Comparison of ENCODE assay signal across 1 cellular context in the genomic region with DNA sequence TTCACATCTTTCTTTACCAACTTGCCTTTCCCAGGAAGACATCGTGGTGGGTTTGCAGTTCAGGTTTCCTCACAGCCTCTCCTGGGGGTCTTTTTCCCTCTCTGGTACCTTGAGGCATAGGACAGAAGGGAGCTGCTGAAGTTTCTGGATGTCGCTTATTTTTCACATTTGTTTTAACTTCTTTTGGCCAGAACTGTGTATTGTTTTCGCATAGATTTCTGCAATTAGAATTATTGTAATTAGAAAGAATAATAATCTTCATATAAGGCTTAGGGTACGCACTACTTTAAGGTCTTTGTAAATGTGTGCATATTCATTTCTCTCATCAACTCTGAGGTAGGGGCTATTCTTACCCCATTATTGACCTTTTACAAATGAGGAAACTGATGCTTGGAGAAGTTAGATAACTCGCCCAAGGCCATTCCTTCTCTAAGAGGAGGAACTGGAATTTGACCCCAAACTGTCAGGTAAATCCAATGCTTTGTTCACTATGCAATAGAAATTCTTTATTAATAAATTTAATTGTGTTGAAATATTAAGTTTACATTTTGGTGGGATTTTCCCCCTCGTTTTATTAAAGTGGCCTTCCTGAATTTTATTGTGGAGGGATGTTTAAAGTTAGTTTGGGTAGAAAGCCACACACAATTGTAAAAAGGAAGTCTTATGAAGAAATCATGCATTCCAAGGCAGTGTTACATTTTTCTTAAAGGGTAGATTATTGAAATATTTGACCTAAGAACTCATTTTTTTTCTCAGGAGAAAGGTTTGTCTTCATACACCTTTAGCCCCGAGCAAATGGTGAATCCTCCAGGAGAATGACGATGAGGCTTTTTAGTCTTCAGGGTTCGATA.
TF ChIP-seq lines count a peak whose summit lies in the region.

No MANE protein-coding gene starts in this region.

TF ChIP-seq in liver, 16 proteins besides CTCF, POLR2A, EP300 and RAD21 (continued from another document):
- TF ChIP-seq, protein P1, sequence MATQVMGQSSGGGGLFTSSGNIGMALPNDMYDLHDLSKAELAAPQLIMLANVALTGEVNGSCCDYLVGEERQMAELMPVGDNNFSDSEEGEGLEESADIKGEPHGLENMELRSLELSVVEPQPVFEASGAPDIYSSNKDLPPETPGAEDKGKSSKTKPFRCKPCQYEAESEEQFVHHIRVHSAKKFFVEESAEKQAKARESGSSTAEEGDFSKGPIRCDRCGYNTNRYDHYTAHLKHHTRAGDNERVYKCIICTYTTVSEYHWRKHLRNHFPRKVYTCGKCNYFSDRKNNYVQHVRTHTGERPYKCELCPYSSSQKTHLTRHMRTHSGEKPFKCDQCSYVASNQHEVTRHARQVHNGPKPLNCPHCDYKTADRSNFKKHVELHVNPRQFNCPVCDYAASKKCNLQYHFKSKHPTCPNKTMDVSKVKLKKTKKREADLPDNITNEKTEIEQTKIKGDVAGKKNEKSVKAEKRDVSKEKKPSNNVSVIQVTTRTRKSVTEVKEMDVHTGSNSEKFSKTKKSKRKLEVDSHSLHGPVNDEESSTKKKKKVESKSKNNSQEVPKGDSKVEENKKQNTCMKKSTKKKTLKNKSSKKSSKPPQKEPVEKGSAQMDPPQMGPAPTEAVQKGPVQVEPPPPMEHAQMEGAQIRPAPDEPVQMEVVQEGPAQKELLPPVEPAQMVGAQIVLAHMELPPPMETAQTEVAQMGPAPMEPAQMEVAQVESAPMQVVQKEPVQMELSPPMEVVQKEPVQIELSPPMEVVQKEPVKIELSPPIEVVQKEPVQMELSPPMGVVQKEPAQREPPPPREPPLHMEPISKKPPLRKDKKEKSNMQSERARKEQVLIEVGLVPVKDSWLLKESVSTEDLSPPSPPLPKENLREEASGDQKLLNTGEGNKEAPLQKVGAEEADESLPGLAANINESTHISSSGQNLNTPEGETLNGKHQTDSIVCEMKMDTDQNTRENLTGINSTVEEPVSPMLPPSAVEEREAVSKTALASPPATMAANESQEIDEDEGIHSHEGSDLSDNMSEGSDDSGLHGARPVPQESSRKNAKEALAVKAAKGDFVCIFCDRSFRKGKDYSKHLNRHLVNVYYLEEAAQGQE (IDR thresholded peaks at IDR 0.05): no peak
